ENCODE assay signal across 8 cellular contexts in the genomic region with DNA sequence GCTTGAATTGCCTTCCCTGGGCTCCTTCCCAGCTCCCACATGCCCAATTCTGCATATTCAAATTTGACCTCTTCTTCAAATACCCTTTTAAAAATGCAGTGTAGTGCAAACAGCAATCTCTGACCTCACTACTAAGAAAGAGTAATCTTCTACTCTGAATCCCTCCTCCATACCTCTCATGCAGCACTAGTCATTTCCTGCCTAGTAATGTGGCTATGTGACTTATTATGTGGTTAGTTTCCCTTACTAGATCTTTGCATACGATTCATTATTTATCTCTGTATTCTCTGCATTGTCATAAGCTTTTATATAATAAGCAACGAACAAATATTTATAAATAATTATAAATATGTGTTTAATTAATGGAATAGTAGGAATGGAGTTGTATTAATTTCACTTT. TPM values are rescaled to one million over a fixed set of nuclear protein-coding genes. Genes with fewer than 3 reads are reported as not detected.
A peak's percentile ranks its signal among the peaks of the same experiment; 100 is the strongest.
DNase-seq lines count a peak whose midpoint lies in the region; ATAC-seq and TF ChIP-seq lines count a peak whose summit lies in the region.
"Had no signal": no experiment of that assay in that cellular context is flagged by ENCODE, and none has a peak within 500 bp of the region (broad histone marks: within the 10 kb centered on the region; RNA-seq: fewer than 3 reads in every experiment).

No MANE protein-coding gene starts in this region.

- H3K4me3 Mint-ChIP-seq in activated naive CD8-positive, alpha-beta T cell treated with anti-CD3 and anti-CD28 coated beads, Interleukin-2, amount 10 ng/mL, durations not matched to agents 7 days and 5 days: peak overlapping the region; percentile 85
- H3K4me3 Mint-ChIP-seq: neural crest cell had no signal

- peaks cover 7% of the 10 kb centered on the region for H3K9me3 Mint-ChIP-seq in activated naive CD8-positive, alpha-beta T cell treated with anti-CD3 and anti-CD28 coated beads, Interleukin-2, amount 10 ng/mL, durations not matched to agents 7 days and 5 days
- H3K9me3 Mint-ChIP-seq: neural crest cell had no signal

- peak; percentile 97 for ATAC-seq in GM18519 (IDR thresholded peaks at IDR 0.05; ENCODE audit: low FRiP score, unreplicated experiment)
- ATAC-seq in activated naive CD8-positive, alpha-beta T cell treated with anti-CD3 and anti-CD28 coated beads, Interleukin-2, amount 10 ng/mL, durations not matched to agents 7 days and 5 days (ENCODE audit: low read depth): peak; percentile 99
- ATAC-seq in stimulated activated naive CD8-positive, alpha-beta T cell treated with anti-CD3 and anti-CD28 coated beads, Interleukin-15, Interleukin-2, amounts not matched to agents 100 U/mL and 50 U/mL, for 24 hours: peak; percentile 99

- no peaks in the 10 kb centered on the region for H3K79me2 ChIP-seq in GM23248 (ENCODE audit: insufficient read depth)

- 1 to 6% methylated on average over 2 of the region's 2 CpGs for WGBS in GM23248 (ENCODE audit: low coverage in 1 of 2, low lambda C conversion rate in 2 of 2, missing lambda C conversion rate in 2 of 2), 2 experiments

- H3K27ac Mint-ChIP-seq in activated naive CD8-positive, alpha-beta T cell treated with anti-CD3 and anti-CD28 coated beads, Interleukin-2, amount 10 ng/mL, durations not matched to agents 7 days and 5 days: peak overlapping the region; percentile 97

- no peak overlapping the region for H3K9ac ChIP-seq in GM23248

- TF ChIP-seq CTCF in WERI-Rb-1 (IDR thresholded peaks at IDR 0.05; ENCODE audit: low read depth, low read length): no peak

- peaks cover 17% of the 10 kb centered on the region for H3K36me3 Mint-ChIP-seq in activated naive CD8-positive, alpha-beta T cell treated with anti-CD3 and anti-CD28 coated beads, Interleukin-2, amount 10 ng/mL, durations not matched to agents 7 days and 5 days

- H3K9me3 ChIP-seq in GM23248 (ENCODE audit: low read depth) (no peaks in the 10 kb centered on the region), WERI-Rb-1 (ENCODE audit: severe bottlenecking) (no peaks in the 10 kb centered on the region)

- in situ Hi-C loops in GM23248 (cut with MboI): loop anchor here (25.0 kb wide), 2 partner anchors 451 to 851 kb away; no protein-coding TSS in a partner anchor

- H3F3A ChIP-seq in GM23248 (ENCODE audit: insufficient read depth): peaks cover 8% of the 10 kb centered on the region; the same call in 1 of the 2 replicates

- H4K20me1 ChIP-seq in GM23248 (ENCODE audit: insufficient read depth): no peaks in the 10 kb centered on the region

- H3K9me2 ChIP-seq in GM23248 (ENCODE audit: insufficient read depth): no peaks in the 10 kb centered on the region

- H3K27ac ChIP-seq in GM23248: no peak overlapping the region
- H3K27ac ChIP-seq in WERI-Rb-1: no peak overlapping the region

- H2AFZ ChIP-seq in GM23248: no peak overlapping the region

- peaks cover 22% of the 10 kb centered on the region for H3K4me1 ChIP-seq in GM23248 (ENCODE audit: insufficient read depth)

- H3K4me3 ChIP-seq in GM23248 (no peak overlapping the region), WERI-Rb-1 (ENCODE audit: low read depth, low read length) (no peak overlapping the region)

- DNase-seq in GM23248 (peak; percentile 90), LHCN-M2 (ENCODE audit: low read depth) (peak; percentile 75), WERI-Rb-1 (no peak), Ammon's horn (ENCODE audit: low spot score) (no peak)
- DNase-seq in activated naive CD8-positive, alpha-beta T cell treated with anti-CD3 and anti-CD28 coated beads, Interleukin-2, amount 10 ng/mL, durations not matched to agents 7 days and 5 days: no peak
- DNase-seq in stimulated activated naive CD8-positive, alpha-beta T cell treated with anti-CD3 and anti-CD28 coated beads, Interleukin-15, Interleukin-2, amounts not matched to agents 100 U/mL and 50 U/mL, for 24 hours: no peak

- no peaks in the 10 kb centered on the region for H3K27me3 Mint-ChIP-seq in activated naive CD8-positive, alpha-beta T cell treated with anti-CD3 and anti-CD28 coated beads, Interleukin-2, amount 10 ng/mL, durations not matched to agents 7 days and 5 days

- H3K4me1 Mint-ChIP-seq in activated naive CD8-positive, alpha-beta T cell treated with anti-CD3 and anti-CD28 coated beads, Interleukin-2, amount 10 ng/mL, durations not matched to agents 7 days and 5 days: peaks cover 36% of the 10 kb centered on the region

- POLR2A ChIA-PET in activated naive CD8-positive, alpha-beta T cell treated with anti-CD3 and anti-CD28 coated beads, Interleukin-2, amount 10 ng/mL, durations not matched to agents 7 days and 5 days (lab: Charles Lee): interaction anchor here (1.0 kb wide), 2 partner anchors 12 to 1841 kb away, joined by 3 read pairs; a partner anchor contains a TSS

- H3K4me2 ChIP-seq in GM23248 (ENCODE audit: unreplicated experiment): peak overlapping the region; percentile 36

- no peaks in the 10 kb centered on the region for H3K36me3 ChIP-seq in GM23248 (ENCODE audit: low read depth)
- no peaks in the 10 kb centered on the region for H3K36me3 ChIP-seq in WERI-Rb-1

- H3K27me3 ChIP-seq in GM23248 (replicated peaks; ENCODE audit: insufficient read depth) (no peaks in the 10 kb centered on the region), WERI-Rb-1 (ENCODE audit: insufficient read depth, low read depth, severe bottlenecking) (no peaks in the 10 kb centered on the region)

RNA-seq across cellular contexts. Expression of a gene that starts 17.1 kb away (rescaled TPM):
- 12.9 and 17.5 TPM in 2 replicates for total RNA-seq in GM23248 (2014; rRNA removed; shearing (Covaris generic))
- 5.9 and 6.5 TPM in 2 replicates for polyA plus RNA-seq in GM23248 (2016; fragmentation: Nextera tagmentation; extraction: Ambion mirVana)
- total RNA-seq in LHCN-M2 (2014; rRNA removed): 19.0 and 19.2 TPM in 2 replicates
- polyA plus RNA-seq in LHCN-M2 (2012): 6.4 TPM
- 10 to 100 TPM; 15.2 to 16.0 TPM for total RNA-seq in activated naive CD8-positive, alpha-beta T cell treated with anti-CD3 and anti-CD28 coated beads, Interleukin-2, amount 10 ng/mL, durations not matched to agents 7 days and 5 days

Comparison
In these comparisons a context has a peak if more than half of its experiments do, and no peak if none do; other contexts are left out.
1. DNase-seq: peak in GM23248 (single experiment) and LHCN-M2 (single experiment); none in activated naive CD8-positive, alpha-beta T cell treated with anti-CD3 and anti-CD28 coated beads, Interleukin-2, amount 10 ng/mL, durations not matched to agents 7 days and 5 days (single experiment), stimulated activated naive CD8-positive, alpha-beta T cell treated with anti-CD3 and anti-CD28 coated beads, Interleukin-15, Interleukin-2, amounts not matched to agents 100 U/mL and 50 U/mL, for 24 hours (single experiment), WERI-Rb-1 (single experiment) and Ammon's horn (single experiment).
2. Peak in every context shown above with its lines, with median percentiles within 50 percentile points of each other: ATAC-seq.